15 cellular contexts compared by ENCODE assay signal in the genomic region with DNA sequence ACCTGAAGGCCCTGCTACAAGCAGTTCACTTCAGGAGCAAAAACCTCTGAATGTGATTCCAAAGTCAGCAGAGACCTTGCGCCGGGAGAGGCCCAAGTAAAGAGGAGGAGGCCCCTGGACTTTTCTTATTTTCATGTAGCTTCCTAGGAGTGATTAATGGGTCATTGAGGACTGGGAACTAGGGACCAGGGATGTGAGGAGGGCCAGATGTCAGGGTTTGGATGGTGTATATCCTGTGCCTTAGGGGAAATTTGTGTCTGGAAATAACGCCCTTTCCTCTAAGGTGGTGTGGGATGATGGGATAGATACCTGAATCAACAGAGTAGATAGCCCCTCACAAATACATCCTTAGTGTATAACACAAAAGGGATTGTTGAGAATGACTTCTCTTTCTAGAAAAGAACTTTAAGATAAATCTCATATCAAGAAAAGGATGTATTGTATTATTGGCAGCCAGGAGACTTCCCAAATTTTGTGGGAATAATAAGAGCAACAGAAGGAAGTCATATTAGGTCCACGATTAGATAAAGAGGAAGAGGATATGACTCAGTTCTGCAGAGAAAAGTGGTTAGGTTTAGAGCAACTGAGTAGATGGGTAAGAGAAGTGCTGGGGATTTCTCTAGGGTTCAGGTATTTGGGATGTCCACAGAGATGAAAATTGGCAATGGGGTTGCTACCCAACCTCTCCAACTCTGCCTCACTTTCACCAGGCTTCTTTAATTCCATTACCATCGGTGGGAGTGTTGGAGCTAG. TPM values are rescaled to one million over a fixed set of nuclear protein-coding genes. Genes with fewer than 3 reads are reported as not detected.
DNase-seq lines count a peak whose midpoint lies in the region; ATAC-seq and TF ChIP-seq lines count a peak whose summit lies in the region.
"Had no signal": no experiment of that assay in that cellular context is flagged by ENCODE, and none has a peak within 500 bp of the region (broad histone marks: within the 10 kb centered on the region; RNA-seq: fewer than 3 reads in every experiment).

No MANE protein-coding gene starts in this region.

- H3K4me1 ChIP-seq in IMR-90 (ENCODE audit: control insufficient read depth, insufficient read depth, low read length), result no peaks in the 10 kb centered on the region
- no peaks in the 10 kb centered on the region for H3K4me1 ChIP-seq in tibial nerve

- no peak overlapping the region for H3K9ac ChIP-seq in IMR-90 (ENCODE audit: low read depth, low read length)

- H3K4me3 Mint-ChIP-seq in activated T-helper 2 cell treated with anti-CD3 and anti-CD28 coated beads, Interferon-gamma antibody, Interleukin-2, Interleukin-4, amounts not matched to agents 10 μg/mL and 5 μg/mL and 100 μg/mL, durations not matched to agents 14 hours and 24 hours and 36 hours (ENCODE audit: low read depth), result no peak overlapping the region
- H3K4me3 Mint-ChIP-seq: CD14-positive monocyte had no signal

- H3K27ac Mint-ChIP-seq in activated T-helper 2 cell treated with anti-CD3 and anti-CD28 coated beads, Interferon-gamma antibody, Interleukin-2, Interleukin-4, amounts not matched to agents 10 μg/mL and 5 μg/mL and 100 μg/mL, durations not matched to agents 14 hours and 24 hours and 36 hours, result peak overlapping the region; percentile 34

- H3K18ac ChIP-seq in IMR-90 (ENCODE audit: low read depth, low read length), result no peak overlapping the region

- no peak overlapping the region for H3K23ac ChIP-seq in IMR-90 (ENCODE audit: low read depth, low read length)

- peaks cover 6 to 19% of the 10 kb centered on the region in 2 experiments; a peak in 3 of 4 replicates for H3K79me1 ChIP-seq in IMR-90 (ENCODE audit: low read depth in 1 of 2, low read length in 2 of 2)

- H2BK120ac ChIP-seq in IMR-90 (ENCODE audit: low read depth, low read length), result no peak overlapping the region

- no peak overlapping the region for H2BK15ac ChIP-seq in IMR-90 (ENCODE audit: low read depth, low read length)

- CTCF ChIA-PET in AG04449 (lab: Yijun Ruan, JAX) (no interaction called here), IMR-90 (lab: Yijun Ruan, JAX) (no interaction called here)

- H3K27me3 ChIP-seq in IMR-90 (ENCODE audit: control insufficient read depth, insufficient read depth, low read length) (no peaks in the 10 kb centered on the region), tibial nerve (no peaks in the 10 kb centered on the region)
- H3K27me3 ChIP-seq: brain microvascular endothelial cell had no signal

- H3K36me3 Mint-ChIP-seq in activated T-helper 2 cell treated with anti-CD3 and anti-CD28 coated beads, Interferon-gamma antibody, Interleukin-2, Interleukin-4, amounts not matched to agents 10 μg/mL and 5 μg/mL and 100 μg/mL, durations not matched to agents 14 hours and 24 hours and 36 hours (ENCODE audit: low read depth), result peaks cover 61% of the 10 kb centered on the region

- no peak overlapping the region for H3K27ac ChIP-seq in IMR-90 (ENCODE audit: insufficient read depth, low read length)
- no peak overlapping the region for H3K27ac ChIP-seq in tibial nerve
- H3K27ac ChIP-seq: brain microvascular endothelial cell had no signal

- ATAC-seq in IMR-90 (ENCODE audit: low read depth) (peak; percentile 11; the same call in 1 of the 2 replicates), GM21786 (IDR thresholded peaks at IDR 0.05; ENCODE audit: unreplicated experiment) (no peak)

- in situ Hi-C loops in IMR-90 (cut with MboI; ENCODE audit: low sequenced_read_pairs), result no loop called here

- H2BK20ac ChIP-seq in IMR-90 (ENCODE audit: low read depth, low read length), result no peak overlapping the region

- no peaks in the 10 kb centered on the region for H3K27me3 Mint-ChIP-seq in activated T-helper 2 cell treated with anti-CD3 and anti-CD28 coated beads, Interferon-gamma antibody, Interleukin-2, Interleukin-4, amounts not matched to agents 10 μg/mL and 5 μg/mL and 100 μg/mL, durations not matched to agents 14 hours and 24 hours and 36 hours (ENCODE audit: low read depth)

- no peak for TF ChIP-seq POLR2A in IMR-90 (IDR thresholded peaks at IDR 0.05; ENCODE audit: low read depth, low read length)
- TF ChIP-seq POLR2A in tibial nerve (IDR thresholded peaks at IDR 0.05), result no peak

- H4K20me1 ChIP-seq in IMR-90 (ENCODE audit: insufficient read depth, low read length), result peaks cover 10% of the 10 kb centered on the region; the same call in 1 of the 2 replicates

- dilution Hi-C loops in IMR-90 (cut with HindIII; ENCODE audit: low sequenced_read_pairs, unreplicated experiment), result no loop called here

- WGBS in IMR-90 (ENCODE audit: extremely low coverage in 2 of 2, insufficient read length in 1 of 2), 2 experiments, result 0% methylated on average over 1 of the region's 5 CpGs; no CpG with 5 or more reads in 1 of the 2 experiments
- 70 to 83% methylated on average over 3 to 5 of the region's 5 CpGs for WGBS in tibial nerve, 2 donors

- no peak overlapping the region for H3K14ac ChIP-seq in IMR-90 (replicated peaks; ENCODE audit: low read depth, low read length)

- TF ChIP-seq CTCF in AG04449 (IDR thresholded peaks at IDR 0.05; ENCODE audit: insufficient read depth, low read length, missing control alignments) (no peak), IMR-90 (conservative IDR thresholded peaks at IDR 0.05; ENCODE audit: low read depth, low read length) (no peak), tibial nerve (IDR thresholded peaks at IDR 0.05) (no peak)

- H3K4ac ChIP-seq in IMR-90 (ENCODE audit: low read depth, low read length), result no peak overlapping the region

- TF ChIP-seq EP300 in tibial nerve (IDR thresholded peaks at IDR 0.05), result no peak

- TF ChIP-seq RAD21 in IMR-90 (IDR thresholded peaks at IDR 0.05; ENCODE audit: low read length), result no peak

- H2AK5ac ChIP-seq in IMR-90 (ENCODE audit: low read depth, low read length), result no peak overlapping the region

- DNase-seq in AG04449 (ENCODE audit: low read depth, low spot score), result no peak
- peak; percentile 24 for DNase-seq in IMR-90
- DNase-seq in activated T-helper 2 cell treated with anti-CD3 and anti-CD28 coated beads, Interferon-gamma antibody, Interleukin-2, Interleukin-4, amounts not matched to agents 10 μg/mL and 5 μg/mL and 100 μg/mL, durations not matched to agents 14 hours and 24 hours and 36 hours (ENCODE audit: low spot score), result no peak
- DNase-seq in kidney tubule cell (ENCODE audit: low spot score), result peak; percentile 14
- DNase-seq in NK-92 treated with Interleukin-12 subunit alpha and Interleukin-12 subunit beta, amount 100 ng/mL, for 24 hours (lab: John Stamatoyannopoulos, UW), result no peak
- DNase-seq in kidney glomerular epithelial cell (lab: John Stamatoyannopoulos, UW), result no peak
- DNase-seq in tibial nerve (ENCODE audit: low spot score in 2 of 2), result no peak
- DNase-seq: brain microvascular endothelial cell, erythroblast, NCI-H1105, NCI-H524 treated with DMSO at 0.1 percent for 48 hours, SW 1271 had no signal

- H3K9me1 ChIP-seq in IMR-90 (ENCODE audit: insufficient read depth, low read length), result peaks cover 3% of the 10 kb centered on the region; the same call in 1 of the 2 replicates

- no peak overlapping the region for H3K56ac ChIP-seq in IMR-90 (ENCODE audit: extremely low read depth, insufficient read depth, low read length)

- H4K5ac ChIP-seq in IMR-90 (ENCODE audit: low read depth, low read length), result no peak overlapping the region

- no peak overlapping the region for H2AFZ ChIP-seq in IMR-90 (replicated peaks; ENCODE audit: low read length, poor library complexity)

- POLR2A ChIA-PET in AG04449 (lab: Yijun Ruan, JAX) (interaction anchor here (0.8 kb wide), 1 partner anchor 20 kb away, joined by 4 read pairs; a partner anchor contains a TSS), IMR-90 (lab: Charles Lee; ENCODE audit: unreplicated experiment) (no interaction called here)

- H3K9me3 ChIP-seq in IMR-90 (ENCODE audit: control insufficient read depth, insufficient read depth, low read length) (no peaks in the 10 kb centered on the region), tibial nerve (no peaks in the 10 kb centered on the region)

- H3K9me3 Mint-ChIP-seq in activated T-helper 2 cell treated with anti-CD3 and anti-CD28 coated beads, Interferon-gamma antibody, Interleukin-2, Interleukin-4, amounts not matched to agents 10 μg/mL and 5 μg/mL and 100 μg/mL, durations not matched to agents 14 hours and 24 hours and 36 hours, result no peaks in the 10 kb centered on the region

- H3K4me2 ChIP-seq in IMR-90 (ENCODE audit: low read depth, low read length), result no peak overlapping the region

- H3K4me1 Mint-ChIP-seq in activated T-helper 2 cell treated with anti-CD3 and anti-CD28 coated beads, Interferon-gamma antibody, Interleukin-2, Interleukin-4, amounts not matched to agents 10 μg/mL and 5 μg/mL and 100 μg/mL, durations not matched to agents 14 hours and 24 hours and 36 hours (ENCODE audit: low read depth), result peaks cover 21% of the 10 kb centered on the region

- H2BK5ac ChIP-seq in IMR-90 (ENCODE audit: low read depth, low read length, poor library complexity, severe bottlenecking), result no peak overlapping the region

- H3K36me3 ChIP-seq in IMR-90 (ENCODE audit: control insufficient read depth, insufficient read depth, low read length), result peaks cover 23% of the 10 kb centered on the region
- H3K36me3 ChIP-seq in tibial nerve, result peaks cover 0 to 30% (median 0%) of the 10 kb centered on the region in 3 donors

- H3K4me3 ChIP-seq in AG04449 (ENCODE audit: low read depth, low read length), result peak overlapping the region; percentile 12
- H3K4me3 ChIP-seq in IMR-90 (ENCODE audit: insufficient read depth, low read depth, low read length), result no peak overlapping the region
- no peak overlapping the region for H3K4me3 ChIP-seq in tibial nerve
- H3K4me3 ChIP-seq: skin epidermis had no signal

- no peak overlapping the region for H4K8ac ChIP-seq in IMR-90 (ENCODE audit: low read depth in 2 of 2, low read length in 2 of 2)

- H2AK9ac ChIP-seq in IMR-90 (replicated peaks; ENCODE audit: low read depth, low read length, poor library complexity), result no peak overlapping the region

- BruUV-seq in IMR-90 (replicated peaks; lab: Mats Ljungman, UMichigan), result no TSS peak

- H4K91ac ChIP-seq in IMR-90 (ENCODE audit: insufficient read depth, low read depth, low read length), result no peak overlapping the region

- intact Hi-C loops in IMR-90 (cut with micrococcal nuclease), result no loop called here
- intact Hi-C loops in activated T-helper 2 cell treated with anti-CD3 and anti-CD28 coated beads, Interferon-gamma antibody, Interleukin-2, Interleukin-4, amounts not matched to agents 10 μg/mL and 5 μg/mL and 100 μg/mL, durations not matched to agents 14 hours and 24 hours and 36 hours (cut with micrococcal nuclease), result loop anchor here (5.0 kb wide), 1 partner anchor 65 kb away; a partner anchor contains a TSS

RNA-seq across cellular contexts. Expression of a gene that starts 1.1 kb away (rescaled TPM):
- total RNA-seq in IMR-90 (2012; rRNA removed) (1.7 and 3.0 TPM in 2 replicates), tibial nerve (10 to 100 TPM in 2 of 4 donors, 1 to 10 TPM in 1, under 1 TPM in 1; 0.66 to 20.1 (median 6.2) TPM)
- 3.0 and 3.5 TPM in 2 replicates for polyA plus RNA-seq in IMR-90 (2012; rRNA removed)
- 1.0 and 2.5 TPM in 2 replicates for polyA plus RNA-seq in IMR-90 (2012; cell fraction: cytosol; rRNA removed)
- 4.8 and 9.0 TPM in 2 replicates for polyA plus RNA-seq in IMR-90 (2012; cell fraction: nucleus; rRNA removed; ENCODE audit: low replicate concordance)
- 6.1 and 6.5 TPM in 2 replicates for total RNA-seq in activated T-helper 2 cell treated with anti-CD3 and anti-CD28 coated beads, Interferon-gamma antibody, Interleukin-2, Interleukin-4, amounts not matched to agents 10 μg/mL and 5 μg/mL and 100 μg/mL, durations not matched to agents 14 hours and 24 hours and 36 hours
- polyA plus RNA-seq: CD14-positive monocyte had no signal

RNA-seq across cellular contexts. Expression of a gene that starts 19.2 kb away (rescaled TPM):
- total RNA-seq in IMR-90 (2012; rRNA removed) (444 and 609 TPM in 2 replicates), tibial nerve (100 to 1,000 TPM; 180 to 247 (median 218) TPM)
- polyA plus RNA-seq in IMR-90 (2012; rRNA removed), result 199 and 308 TPM in 2 replicates
- 80.7 and 118 TPM in 2 replicates for polyA plus RNA-seq in IMR-90 (2012; cell fraction: cytosol; rRNA removed)
- 119 and 311 TPM in 2 replicates for polyA plus RNA-seq in IMR-90 (2012; cell fraction: nucleus; rRNA removed; ENCODE audit: low replicate concordance)
- total RNA-seq in activated T-helper 2 cell treated with anti-CD3 and anti-CD28 coated beads, Interferon-gamma antibody, Interleukin-2, Interleukin-4, amounts not matched to agents 10 μg/mL and 5 μg/mL and 100 μg/mL, durations not matched to agents 14 hours and 24 hours and 36 hours, result 585 and 612 TPM in 2 replicates

RNA-seq across cellular contexts. Expression of a gene that starts 48.7 kb away (rescaled TPM):
- 8.3 and 10.0 TPM in 2 replicates for total RNA-seq in IMR-90 (2012; rRNA removed)
- polyA plus RNA-seq in IMR-90 (2012; rRNA removed), result 26.0 and 28.1 TPM in 2 replicates
- 13.7 and 18.7 TPM in 2 replicates for polyA plus RNA-seq in IMR-90 (2012; cell fraction: cytosol; rRNA removed)
- 45.6 and 54.8 TPM in 2 replicates for polyA plus RNA-seq in IMR-90 (2012; cell fraction: nucleus; rRNA removed; ENCODE audit: low replicate concordance)
- 26.8 and 31.4 TPM in 2 replicates for total RNA-seq in activated T-helper 2 cell treated with anti-CD3 and anti-CD28 coated beads, Interferon-gamma antibody, Interleukin-2, Interleukin-4, amounts not matched to agents 10 μg/mL and 5 μg/mL and 100 μg/mL, durations not matched to agents 14 hours and 24 hours and 36 hours
- total RNA-seq in tibial nerve, result 10 to 100 TPM; 13.2 to 21.0 (median 17.4) TPM

Comparison
In these comparisons a context has a peak if more than half of its experiments do, and no peak if none do; other contexts are left out.
1. DNase-seq: peak in IMR-90 (single experiment) and kidney tubule cell (single experiment); none in AG04449 (single experiment), activated T-helper 2 cell treated with anti-CD3 and anti-CD28 coated beads, Interferon-gamma antibody, Interleukin-2, Interleukin-4, amounts not matched to agents 10 μg/mL and 5 μg/mL and 100 μg/mL, durations not matched to agents 14 hours and 24 hours and 36 hours (single experiment), NK-92 treated with Interleukin-12 subunit alpha and Interleukin-12 subunit beta, amount 100 ng/mL, for 24 hours (single experiment), kidney glomerular epithelial cell (single experiment) and tibial nerve (0 of 2).